Comparison of ENCODE assay signal across 13 cellular contexts in genomic region chr12:132888852-132889251, GRCh38. TPM values are rescaled to one million over a fixed set of nuclear protein-coding genes. Genes with fewer than 3 reads are reported as not detected.
A peak's percentile ranks its signal among the peaks of the same experiment; 100 is the strongest.
DNase-seq lines count a peak whose midpoint lies in the region; ATAC-seq and TF ChIP-seq lines count a peak whose summit lies in the region.
"Had no signal": no experiment of that assay in that cellular context is flagged by ENCODE, and none has a peak within 500 bp of the region (broad histone marks: within the 10 kb centered on the region; RNA-seq: fewer than 3 reads in every experiment).

No MANE protein-coding gene starts in this region.

- H3K27ac Mint-ChIP-seq in CD4-positive, alpha-beta T cell, result peak overlapping the region; percentile 100
- peak overlapping the region; percentile 100 for H3K27ac Mint-ChIP-seq in central memory CD8-positive, alpha-beta T cell (ENCODE audit: low read depth)
- H3K27ac Mint-ChIP-seq in natural killer cell treated with Interleukin-12 subunit alpha and Interleukin-12 subunit beta and Interleukin-15 and Interleukin-18, amount 100 ng/mL, for 72 hours, result peak overlapping the region; percentile 100

- intact Hi-C loops in CD4-positive, alpha-beta T cell (cut with DNase I, micrococcal nuclease), result loop anchor here (2.0 to 10.0 kb wide), 4 partner anchors 16 to 204 kb away; partner anchors contain the start of genes ANKLE2 (in 1 of the 2), POLE (in 1 of the 2) and PXMP2 (in 1 of the 2)

- peaks cover 2% of the 10 kb centered on the region for H3K9me3 Mint-ChIP-seq in CD4-positive, alpha-beta T cell
- H3K9me3 Mint-ChIP-seq in central memory CD8-positive, alpha-beta T cell, result no peaks in the 10 kb centered on the region
- no peaks in the 10 kb centered on the region for H3K9me3 Mint-ChIP-seq in natural killer cell treated with Interleukin-12 subunit alpha and Interleukin-12 subunit beta and Interleukin-15 and Interleukin-18, amount 100 ng/mL, for 72 hours

- peak overlapping the region; percentile 99 for H3K9ac ChIP-seq in HUES6 (ENCODE audit: low read length)

- no peak for TF ChIP-seq CTCF in CD4-positive, alpha-beta T cell (IDR thresholded peaks at IDR 0.05)

- H3K4me1 Mint-ChIP-seq in CD4-positive, alpha-beta T cell (ENCODE audit: low read depth), result peaks cover 34% of the 10 kb centered on the region
- peaks cover 16% of the 10 kb centered on the region for H3K4me1 Mint-ChIP-seq in central memory CD8-positive, alpha-beta T cell
- H3K4me1 Mint-ChIP-seq in natural killer cell treated with Interleukin-12 subunit alpha and Interleukin-12 subunit beta and Interleukin-15 and Interleukin-18, amount 100 ng/mL, for 72 hours (ENCODE audit: low read depth in 2 of 2), result peaks cover 14 to 18% of the 10 kb centered on the region in 2 donors

- DNase-seq in CD4-positive, alpha-beta T cell, result no peak
- DNase-seq in central memory CD8-positive, alpha-beta T cell (ENCODE audit: low spot score in 2 of 2), result no peak
- no peak for DNase-seq in natural killer cell treated with Interleukin-12 subunit alpha and Interleukin-12 subunit beta and Interleukin-15 and Interleukin-18, amount 100 ng/mL, for 72 hours (ENCODE audit: low spot score)
- no peak for DNase-seq in HPDE6-E6E7 (ENCODE audit: extremely low spot score)
- no peak for DNase-seq in SW480 (ENCODE audit: low spot score)
- DNase-seq: activated CD4-positive, CD25-positive, alpha-beta regulatory T cell treated with anti-CD3 and anti-CD28 coated beads, Interleukin-2, amount 50 U/mL, for 72 hours; NCI-H1092; NCI-H526 treated with DMSO at 0.1 percent for 48 hours; SHP77 treated with DMSO at 0.1 percent for 48 hours; stimulated activated CD4-positive, alpha-beta T cell treated with anti-CD3 and anti-CD28 coated beads, Interleukin-2, amount 100 ng/mL, for 24 hours had no signal

- peaks cover 11% of the 10 kb centered on the region; the same call in 1 of the 2 replicates for H3K36me3 ChIP-seq in HUES6 (ENCODE audit: control insufficient read depth, insufficient read depth, low read length)

- CTCF ChIA-PET in CD4-positive, alpha-beta T cell (lab: Charles Lee), result interaction anchor here (1.9 kb wide), 1 partner anchor 16 kb away, joined by 4 read pairs; no protein-coding TSS in a partner anchor

- H3K4me3 Mint-ChIP-seq in CD4-positive, alpha-beta T cell, result peak overlapping the region; percentile 79
- H3K4me3 Mint-ChIP-seq in central memory CD8-positive, alpha-beta T cell, result peak overlapping the region; percentile 100
- peak overlapping the region; percentile 100 for H3K4me3 Mint-ChIP-seq in natural killer cell treated with Interleukin-12 subunit alpha and Interleukin-12 subunit beta and Interleukin-15 and Interleukin-18, amount 100 ng/mL, for 72 hours

- no peaks in the 10 kb centered on the region for H3K9me3 ChIP-seq in CD4-positive, alpha-beta T cell (ENCODE audit: control insufficient read depth, low read length)
- H3K9me3 ChIP-seq in HUES6 (ENCODE audit: control insufficient read depth, insufficient read depth, low read depth, low read length), result peaks cover 15% of the 10 kb centered on the region; the same call in 1 of the 2 replicates

- POLR2A ChIA-PET in CD4-positive, alpha-beta T cell (lab: Charles Lee), result no interaction called here

- no peaks in the 10 kb centered on the region for H3K27me3 ChIP-seq in CD4-positive, alpha-beta T cell (ENCODE audit: control insufficient read depth, insufficient read depth, low read length)
- no peaks in the 10 kb centered on the region for H3K27me3 ChIP-seq in HUES6 (ENCODE audit: control insufficient read depth, insufficient read depth, low read length)

- H3K4me1 ChIP-seq in HUES6 (ENCODE audit: control insufficient read depth, insufficient read depth, low read length), result peaks cover 15% of the 10 kb centered on the region; the same call in 1 of the 2 replicates

- H3K4me3 ChIP-seq in HUES6 (ENCODE audit: low read depth, low read length), result peak overlapping the region; percentile 97

- H3K27me3 Mint-ChIP-seq in CD4-positive, alpha-beta T cell, result no peaks in the 10 kb centered on the region
- H3K27me3 Mint-ChIP-seq in central memory CD8-positive, alpha-beta T cell, result no peaks in the 10 kb centered on the region
- peaks cover 12 to 14% of the 10 kb centered on the region in 2 donors for H3K27me3 Mint-ChIP-seq in natural killer cell treated with Interleukin-12 subunit alpha and Interleukin-12 subunit beta and Interleukin-15 and Interleukin-18, amount 100 ng/mL, for 72 hours

- peaks cover 29% of the 10 kb centered on the region for H3K36me3 Mint-ChIP-seq in CD4-positive, alpha-beta T cell (ENCODE audit: low read depth)
- H3K36me3 Mint-ChIP-seq in central memory CD8-positive, alpha-beta T cell (ENCODE audit: insufficient read depth), result peaks cover 13% of the 10 kb centered on the region
- peaks cover 30% of the 10 kb centered on the region for H3K36me3 Mint-ChIP-seq in natural killer cell treated with Interleukin-12 subunit alpha and Interleukin-12 subunit beta and Interleukin-15 and Interleukin-18, amount 100 ng/mL, for 72 hours

- no peak overlapping the region for H3K27ac ChIP-seq in CD4-positive, alpha-beta T cell (ENCODE audit: low read depth, low read length)
- peak overlapping the region; percentile 95; the same call in 1 of the 2 replicates for H3K27ac ChIP-seq in HUES6 (ENCODE audit: low read depth, low read length)

- no peak for ATAC-seq in CD4-positive, alpha-beta T cell (ENCODE audit: poor library complexity)
- no peak for ATAC-seq in central memory CD8-positive, alpha-beta T cell (replicated peaks; ENCODE audit: extremely low read depth, poor library complexity, severe bottlenecking)
- no peak for ATAC-seq in natural killer cell treated with Interleukin-12 subunit alpha and Interleukin-12 subunit beta and Interleukin-15 and Interleukin-18, amount 100 ng/mL, for 72 hours
- ATAC-seq in GM19035 (IDR thresholded peaks at IDR 0.05; ENCODE audit: unreplicated experiment) (no peak), HG03565 (IDR thresholded peaks at IDR 0.05; ENCODE audit: unreplicated experiment) (no peak)

RNA-seq across cellular contexts. Expression of gene CHFR, which starts 1.4 kb away (rescaled TPM):
- 10 to 100 TPM; 75.1 to 85.6 TPM for total RNA-seq in CD4-positive, alpha-beta T cell
- total RNA-seq in natural killer cell treated with Interleukin-12 subunit alpha and Interleukin-12 subunit beta and Interleukin-15 and Interleukin-18, amount 100 ng/mL, for 72 hours, result 100 to 1,000 TPM; 121 to 155 TPM
